Comparison of ENCODE assay signal across 1 cellular context in the genomic region with DNA sequence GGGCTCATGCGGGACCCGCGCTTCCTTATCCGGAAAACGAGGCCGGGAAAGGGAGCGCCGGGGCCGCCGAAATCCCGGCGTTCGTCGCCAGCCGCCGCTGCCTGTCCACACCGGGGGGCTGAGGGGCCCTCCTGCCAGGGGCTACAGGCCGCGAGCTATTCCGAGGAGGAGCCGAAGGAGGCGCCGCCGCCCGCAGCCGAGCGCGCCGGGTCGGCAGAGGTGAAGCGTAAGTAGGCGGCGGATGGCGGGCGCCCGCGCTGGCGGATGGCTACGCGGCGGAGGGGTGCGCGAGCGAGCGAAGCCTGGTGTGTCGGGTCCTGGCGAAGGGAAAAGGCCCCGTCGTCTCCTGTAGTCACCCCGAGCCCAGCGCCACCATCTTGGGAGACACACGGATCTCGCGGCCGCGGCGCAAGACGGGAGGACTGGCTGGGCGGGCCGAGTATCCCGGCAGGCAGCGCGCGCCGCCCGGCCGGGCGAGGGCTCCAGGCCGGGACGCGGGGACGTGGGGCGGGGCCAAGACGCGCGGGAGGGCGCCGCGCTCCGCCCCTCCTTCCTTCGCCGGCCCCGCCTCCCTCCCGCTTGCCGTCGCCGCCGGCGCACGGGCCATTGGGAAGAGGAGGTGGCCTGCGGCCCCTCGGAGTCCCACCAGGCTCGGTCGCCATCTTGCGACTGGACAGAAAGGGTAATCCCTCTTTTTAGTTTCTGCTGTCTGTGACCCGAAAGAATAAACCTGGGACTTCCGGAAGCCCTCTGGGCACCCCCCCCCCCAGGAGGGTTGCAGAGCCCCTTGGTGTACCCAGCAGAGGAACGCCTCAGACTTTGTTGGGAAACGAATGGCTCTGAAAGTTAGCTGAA.
TF ChIP-seq lines count a peak whose summit lies in the region.

A gene (minus strand): TSS at position 424 of the 855 bp plus-strand sequence. CDS start 29,917 bp downstream, outside the sequence.

TF ChIP-seq in K562, 482 proteins besides CTCF, POLR2A, EP300 and RAD21 (continued from another document and continues in another):
- TF ChIP-seq PML (IDR thresholded peaks at IDR 0.05; ENCODE audit: low read length) (0 out of 2 replicates have a peak, but pooled peaks have one; percentile 39), CHD2 (IDR thresholded peaks at IDR 0.05; ENCODE audit: low read depth, low read length) (peak; percentile 89), SAFB2 (IDR thresholded peaks at IDR 0.05; ENCODE audit: borderline replicate concordance, low read depth, low read length, severe bottlenecking) (no peak), TBP (optimal IDR thresholded peaks at IDR 0.05; ENCODE audit: low read depth, low read length) (peak; percentile 93), TAF1 (IDR thresholded peaks at IDR 0.05; ENCODE audit: control insufficient read depth, extremely low read depth, insufficient read depth, low read length, severe bottlenecking) (peak; percentile 91), XRCC3 (IDR thresholded peaks at IDR 0.05) (no peak), SIRT6 (IDR thresholded peaks at IDR 0.05; ENCODE audit: low read depth, low read length) (no peak), ZNF766 (CRISPR knock-in tag; conservative IDR thresholded peaks at IDR 0.05) (peak; percentile 67; the same call in 1 of the 2 replicates), OTX1 (CRISPR knock-in tag; IDR thresholded peaks at IDR 0.05) (no peak), HMGN3 (IDR thresholded peaks at IDR 0.05; ENCODE audit: borderline replicate concordance, extremely low read depth, insufficient read length, low read depth, low read length) (peak; percentile 64), PHB (CRISPR knock-in tag; IDR thresholded peaks at IDR 0.05) (0 out of 2 replicates have a peak, but pooled peaks have one; percentile 43), CSDE1 (IDR thresholded peaks at IDR 0.05) (no peak), KDM5B (IDR thresholded peaks at IDR 0.05; ENCODE audit: insufficient replicate concordance, low read depth, low read length) (peak; percentile 86), SIN3B (IDR thresholded peaks at IDR 0.05; ENCODE audit: low read depth) (peak; percentile 54; the same call in 1 of the 2 replicates), GATAD2B (IDR thresholded peaks at IDR 0.05; ENCODE audit: borderline replicate concordance) (0 out of 2 replicates have a peak, but pooled peaks have one; percentile 24), E2F3 (CRISPR knock-in tag; IDR thresholded peaks at IDR 0.05) (0 out of 2 replicates have a peak, but pooled peaks have one; percentile 17), ETS2 (tag; IDR thresholded peaks at IDR 0.05; ENCODE audit: borderline replicate concordance, poor library complexity, severe bottlenecking) (no peak), DACH1 (IDR thresholded peaks at IDR 0.05; ENCODE audit: partially characterized antibody) (no peak), POLR2H (tag; IDR thresholded peaks at IDR 0.05; ENCODE audit: low read depth) (peak; percentile 88), BRD9 (IDR thresholded peaks at IDR 0.05; ENCODE audit: low read depth, partially characterized antibody) (peak; percentile 39), ZNF830 (CRISPR knock-in tag; IDR thresholded peaks at IDR 0.05) (0 out of 2 replicates have a peak, but pooled peaks have one; percentile 59), PHF8 (IDR thresholded peaks at IDR 0.05; ENCODE audit: borderline replicate concordance, low read length) (peak; percentile 88; the same call in 1 of the 2 replicates), GTF2E2 (tag; IDR thresholded peaks at IDR 0.05) (peak; percentile 90), SUPT5H (IDR thresholded peaks at IDR 0.05) (peak; percentile 86)
- TF ChIP-seq, protein P1, sequence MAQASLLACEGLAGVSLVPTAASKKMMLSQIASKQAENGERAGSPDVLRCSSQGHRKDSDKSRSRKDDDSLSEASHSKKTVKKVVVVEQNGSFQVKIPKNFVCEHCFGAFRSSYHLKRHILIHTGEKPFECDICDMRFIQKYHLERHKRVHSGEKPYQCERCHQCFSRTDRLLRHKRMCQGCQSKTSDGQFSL (CRISPR knock-in tag; IDR thresholded peaks at IDR 0.05): 0 out of 2 replicates have a peak, but pooled peaks have one; percentile 5
- TF ChIP-seq, protein P1 (tag; IDR thresholded peaks at IDR 0.05): peak in 1 of 2 experiments; percentile 59; a peak in 2 of 4 replicates
- TF ChIP-seq, protein P2, sequence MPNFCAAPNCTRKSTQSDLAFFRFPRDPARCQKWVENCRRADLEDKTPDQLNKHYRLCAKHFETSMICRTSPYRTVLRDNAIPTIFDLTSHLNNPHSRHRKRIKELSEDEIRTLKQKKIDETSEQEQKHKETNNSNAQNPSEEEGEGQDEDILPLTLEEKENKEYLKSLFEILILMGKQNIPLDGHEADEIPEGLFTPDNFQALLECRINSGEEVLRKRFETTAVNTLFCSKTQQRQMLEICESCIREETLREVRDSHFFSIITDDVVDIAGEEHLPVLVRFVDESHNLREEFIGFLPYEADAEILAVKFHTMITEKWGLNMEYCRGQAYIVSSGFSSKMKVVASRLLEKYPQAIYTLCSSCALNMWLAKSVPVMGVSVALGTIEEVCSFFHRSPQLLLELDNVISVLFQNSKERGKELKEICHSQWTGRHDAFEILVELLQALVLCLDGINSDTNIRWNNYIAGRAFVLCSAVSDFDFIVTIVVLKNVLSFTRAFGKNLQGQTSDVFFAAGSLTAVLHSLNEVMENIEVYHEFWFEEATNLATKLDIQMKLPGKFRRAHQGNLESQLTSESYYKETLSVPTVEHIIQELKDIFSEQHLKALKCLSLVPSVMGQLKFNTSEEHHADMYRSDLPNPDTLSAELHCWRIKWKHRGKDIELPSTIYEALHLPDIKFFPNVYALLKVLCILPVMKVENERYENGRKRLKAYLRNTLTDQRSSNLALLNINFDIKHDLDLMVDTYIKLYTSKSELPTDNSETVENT (CRISPR knock-in tag; IDR thresholded peaks at IDR 0.05): peak; percentile 64
- TF ChIP-seq, protein P3, sequence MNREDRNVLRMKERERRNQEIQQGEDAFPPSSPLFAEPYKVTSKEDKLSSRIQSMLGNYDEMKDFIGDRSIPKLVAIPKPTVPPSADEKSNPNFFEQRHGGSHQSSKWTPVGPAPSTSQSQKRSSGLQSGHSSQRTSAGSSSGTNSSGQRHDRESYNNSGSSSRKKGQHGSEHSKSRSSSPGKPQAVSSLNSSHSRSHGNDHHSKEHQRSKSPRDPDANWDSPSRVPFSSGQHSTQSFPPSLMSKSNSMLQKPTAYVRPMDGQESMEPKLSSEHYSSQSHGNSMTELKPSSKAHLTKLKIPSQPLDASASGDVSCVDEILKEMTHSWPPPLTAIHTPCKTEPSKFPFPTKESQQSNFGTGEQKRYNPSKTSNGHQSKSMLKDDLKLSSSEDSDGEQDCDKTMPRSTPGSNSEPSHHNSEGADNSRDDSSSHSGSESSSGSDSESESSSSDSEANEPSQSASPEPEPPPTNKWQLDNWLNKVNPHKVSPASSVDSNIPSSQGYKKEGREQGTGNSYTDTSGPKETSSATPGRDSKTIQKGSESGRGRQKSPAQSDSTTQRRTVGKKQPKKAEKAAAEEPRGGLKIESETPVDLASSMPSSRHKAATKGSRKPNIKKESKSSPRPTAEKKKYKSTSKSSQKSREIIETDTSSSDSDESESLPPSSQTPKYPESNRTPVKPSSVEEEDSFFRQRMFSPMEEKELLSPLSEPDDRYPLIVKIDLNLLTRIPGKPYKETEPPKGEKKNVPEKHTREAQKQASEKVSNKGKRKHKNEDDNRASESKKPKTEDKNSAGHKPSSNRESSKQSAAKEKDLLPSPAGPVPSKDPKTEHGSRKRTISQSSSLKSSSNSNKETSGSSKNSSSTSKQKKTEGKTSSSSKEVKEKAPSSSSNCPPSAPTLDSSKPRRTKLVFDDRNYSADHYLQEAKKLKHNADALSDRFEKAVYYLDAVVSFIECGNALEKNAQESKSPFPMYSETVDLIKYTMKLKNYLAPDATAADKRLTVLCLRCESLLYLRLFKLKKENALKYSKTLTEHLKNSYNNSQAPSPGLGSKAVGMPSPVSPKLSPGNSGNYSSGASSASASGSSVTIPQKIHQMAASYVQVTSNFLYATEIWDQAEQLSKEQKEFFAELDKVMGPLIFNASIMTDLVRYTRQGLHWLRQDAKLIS (CRISPR knock-in tag; IDR thresholded peaks at IDR 0.05): no peak; the same call in 1 of the 2 replicates
- TF ChIP-seq, protein P4, sequence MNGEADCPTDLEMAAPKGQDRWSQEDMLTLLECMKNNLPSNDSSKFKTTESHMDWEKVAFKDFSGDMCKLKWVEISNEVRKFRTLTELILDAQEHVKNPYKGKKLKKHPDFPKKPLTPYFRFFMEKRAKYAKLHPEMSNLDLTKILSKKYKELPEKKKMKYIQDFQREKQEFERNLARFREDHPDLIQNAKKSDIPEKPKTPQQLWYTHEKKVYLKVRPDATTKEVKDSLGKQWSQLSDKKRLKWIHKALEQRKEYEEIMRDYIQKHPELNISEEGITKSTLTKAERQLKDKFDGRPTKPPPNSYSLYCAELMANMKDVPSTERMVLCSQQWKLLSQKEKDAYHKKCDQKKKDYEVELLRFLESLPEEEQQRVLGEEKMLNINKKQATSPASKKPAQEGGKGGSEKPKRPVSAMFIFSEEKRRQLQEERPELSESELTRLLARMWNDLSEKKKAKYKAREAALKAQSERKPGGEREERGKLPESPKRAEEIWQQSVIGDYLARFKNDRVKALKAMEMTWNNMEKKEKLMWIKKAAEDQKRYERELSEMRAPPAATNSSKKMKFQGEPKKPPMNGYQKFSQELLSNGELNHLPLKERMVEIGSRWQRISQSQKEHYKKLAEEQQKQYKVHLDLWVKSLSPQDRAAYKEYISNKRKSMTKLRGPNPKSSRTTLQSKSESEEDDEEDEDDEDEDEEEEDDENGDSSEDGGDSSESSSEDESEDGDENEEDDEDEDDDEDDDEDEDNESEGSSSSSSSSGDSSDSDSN (IDR thresholded peaks at IDR 0.05; ENCODE audit: borderline replicate concordance in 1 of 2, low read depth in 2 of 2, low read length in 2 of 2): peak in 1 of 2 experiments; percentile 47; a peak in 2 of 4 replicates
- TF ChIP-seq, protein P5, sequence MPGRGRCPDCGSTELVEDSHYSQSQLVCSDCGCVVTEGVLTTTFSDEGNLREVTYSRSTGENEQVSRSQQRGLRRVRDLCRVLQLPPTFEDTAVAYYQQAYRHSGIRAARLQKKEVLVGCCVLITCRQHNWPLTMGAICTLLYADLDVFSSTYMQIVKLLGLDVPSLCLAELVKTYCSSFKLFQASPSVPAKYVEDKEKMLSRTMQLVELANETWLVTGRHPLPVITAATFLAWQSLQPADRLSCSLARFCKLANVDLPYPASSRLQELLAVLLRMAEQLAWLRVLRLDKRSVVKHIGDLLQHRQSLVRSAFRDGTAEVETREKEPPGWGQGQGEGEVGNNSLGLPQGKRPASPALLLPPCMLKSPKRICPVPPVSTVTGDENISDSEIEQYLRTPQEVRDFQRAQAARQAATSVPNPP (IDR thresholded peaks at IDR 0.05; ENCODE audit: borderline replicate concordance, insufficient read depth, insufficient read length): no peak
- TF ChIP-seq, protein P6, sequence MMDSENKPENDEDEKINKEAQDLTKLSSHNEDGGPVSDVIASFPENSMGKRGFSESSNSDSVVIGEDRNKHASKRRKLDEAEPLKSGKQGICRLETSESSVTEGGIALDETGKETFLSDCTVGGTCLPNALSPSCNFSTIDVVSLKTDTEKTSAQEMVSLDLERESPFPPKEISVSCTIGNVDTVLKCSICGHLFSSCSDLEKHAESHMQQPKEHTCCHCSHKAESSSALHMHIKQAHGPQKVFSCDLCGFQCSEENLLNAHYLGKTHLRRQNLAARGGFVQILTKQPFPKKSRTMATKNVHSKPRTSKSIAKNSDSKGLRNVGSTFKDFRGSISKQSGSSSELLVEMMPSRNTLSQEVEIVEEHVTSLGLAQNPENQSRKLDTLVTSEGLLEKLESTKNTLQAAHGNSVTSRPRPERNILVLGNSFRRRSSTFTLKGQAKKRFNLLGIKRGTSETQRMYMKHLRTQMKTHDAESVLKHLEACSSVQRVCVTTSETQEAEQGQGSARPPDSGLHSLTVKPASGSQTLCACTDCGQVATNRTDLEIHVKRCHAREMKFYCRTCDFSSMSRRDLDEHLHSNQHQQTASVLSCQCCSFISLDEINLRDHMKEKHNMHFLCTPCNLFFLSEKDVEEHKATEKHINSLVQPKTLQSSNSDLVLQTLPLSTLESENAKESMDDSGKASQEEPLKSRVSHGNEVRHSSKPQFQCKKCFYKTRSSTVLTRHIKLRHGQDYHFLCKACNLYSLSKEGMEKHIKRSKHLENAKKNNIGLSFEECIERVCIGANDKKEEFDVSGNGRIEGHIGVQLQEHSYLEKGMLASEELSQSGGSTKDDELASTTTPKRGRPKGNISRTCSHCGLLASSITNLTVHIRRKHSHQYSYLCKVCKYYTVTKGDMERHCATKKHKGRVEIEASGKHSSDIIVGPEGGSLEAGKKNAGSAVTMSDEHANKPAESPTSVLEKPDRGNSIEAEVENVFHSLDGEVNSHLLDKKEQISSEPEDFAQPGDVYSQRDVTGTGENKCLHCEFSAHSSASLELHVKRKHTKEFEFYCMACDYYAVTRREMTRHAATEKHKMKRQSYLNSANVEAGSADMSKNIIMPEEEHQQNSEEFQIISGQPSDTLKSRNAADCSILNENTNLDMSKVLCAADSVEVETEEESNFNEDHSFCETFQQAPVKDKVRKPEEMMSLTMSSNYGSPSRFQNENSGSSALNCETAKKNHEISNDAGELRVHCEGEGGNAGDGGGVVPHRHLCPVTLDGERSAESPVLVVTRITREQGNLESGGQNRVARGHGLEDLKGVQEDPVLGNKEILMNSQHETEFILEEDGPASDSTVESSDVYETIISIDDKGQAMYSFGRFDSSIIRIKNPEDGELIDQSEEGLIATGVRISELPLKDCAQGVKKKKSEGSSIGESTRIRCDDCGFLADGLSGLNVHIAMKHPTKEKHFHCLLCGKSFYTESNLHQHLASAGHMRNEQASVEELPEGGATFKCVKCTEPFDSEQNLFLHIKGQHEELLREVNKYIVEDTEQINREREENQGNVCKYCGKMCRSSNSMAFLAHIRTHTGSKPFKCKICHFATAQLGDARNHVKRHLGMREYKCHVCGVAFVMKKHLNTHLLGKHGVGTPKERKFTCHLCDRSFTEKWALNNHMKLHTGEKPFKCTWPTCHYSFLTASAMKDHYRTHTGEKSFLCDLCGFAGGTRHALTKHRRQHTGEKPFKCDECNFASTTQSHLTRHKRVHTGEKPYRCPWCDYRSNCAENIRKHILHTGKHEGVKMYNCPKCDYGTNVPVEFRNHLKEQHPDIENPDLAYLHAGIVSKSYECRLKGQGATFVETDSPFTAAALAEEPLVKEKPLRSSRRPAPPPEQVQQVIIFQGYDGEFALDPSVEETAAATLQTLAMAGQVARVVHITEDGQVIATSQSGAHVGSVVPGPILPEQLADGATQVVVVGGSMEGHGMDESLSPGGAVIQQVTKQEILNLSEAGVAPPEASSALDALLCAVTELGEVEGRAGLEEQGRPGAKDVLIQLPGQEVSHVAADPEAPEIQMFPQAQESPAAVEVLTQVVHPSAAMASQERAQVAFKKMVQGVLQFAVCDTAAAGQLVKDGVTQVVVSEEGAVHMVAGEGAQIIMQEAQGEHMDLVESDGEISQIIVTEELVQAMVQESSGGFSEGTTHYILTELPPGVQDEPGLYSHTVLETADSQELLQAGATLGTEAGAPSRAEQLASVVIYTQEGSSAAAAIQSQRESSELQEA (IDR thresholded peaks at IDR 0.05; ENCODE audit: low read depth): peak; percentile 88
